ENCODE assay signal across 1 cellular context in the genomic region with DNA sequence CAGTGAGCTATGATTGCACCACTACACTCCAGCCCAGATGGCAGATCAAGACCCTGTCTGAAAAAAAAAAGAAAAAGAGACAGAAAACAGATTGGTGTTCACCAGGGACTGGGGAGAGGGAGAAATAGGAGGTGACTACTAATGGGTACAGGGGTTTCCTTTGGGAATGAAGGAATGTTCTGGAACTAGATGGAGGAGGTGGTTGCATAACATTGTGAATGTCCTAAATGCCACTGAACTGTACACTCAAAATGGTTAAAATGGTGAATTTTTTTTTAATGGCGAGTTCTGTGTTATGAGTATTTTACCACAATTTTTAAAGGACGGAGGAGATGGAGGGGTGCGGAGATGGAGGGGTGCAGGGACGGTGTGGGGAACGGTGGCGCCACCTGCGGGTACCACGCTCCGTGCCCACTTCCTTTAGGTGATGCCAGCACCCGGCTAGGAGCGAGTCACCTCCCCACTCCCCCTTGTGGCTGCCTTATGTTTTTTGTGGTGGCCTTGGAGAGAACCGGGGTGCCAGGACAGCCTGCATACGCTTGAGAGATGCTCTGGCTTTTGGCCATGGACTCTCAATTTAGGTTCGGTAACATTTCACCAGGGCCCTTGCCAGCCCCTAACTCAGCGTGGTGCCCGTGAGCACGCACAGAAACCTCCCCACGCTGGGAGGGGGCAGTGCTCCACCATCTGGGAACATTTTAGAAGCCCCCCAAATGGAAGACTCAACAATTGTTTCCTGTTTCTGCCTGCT.
TF ChIP-seq lines count a peak whose summit lies in the region.

No MANE protein-coding gene starts in this region.

TF ChIP-seq in GM12878, 131 proteins besides CTCF, POLR2A, EP300 and RAD21 (continued from another document):
- TF ChIP-seq, protein P1, sequence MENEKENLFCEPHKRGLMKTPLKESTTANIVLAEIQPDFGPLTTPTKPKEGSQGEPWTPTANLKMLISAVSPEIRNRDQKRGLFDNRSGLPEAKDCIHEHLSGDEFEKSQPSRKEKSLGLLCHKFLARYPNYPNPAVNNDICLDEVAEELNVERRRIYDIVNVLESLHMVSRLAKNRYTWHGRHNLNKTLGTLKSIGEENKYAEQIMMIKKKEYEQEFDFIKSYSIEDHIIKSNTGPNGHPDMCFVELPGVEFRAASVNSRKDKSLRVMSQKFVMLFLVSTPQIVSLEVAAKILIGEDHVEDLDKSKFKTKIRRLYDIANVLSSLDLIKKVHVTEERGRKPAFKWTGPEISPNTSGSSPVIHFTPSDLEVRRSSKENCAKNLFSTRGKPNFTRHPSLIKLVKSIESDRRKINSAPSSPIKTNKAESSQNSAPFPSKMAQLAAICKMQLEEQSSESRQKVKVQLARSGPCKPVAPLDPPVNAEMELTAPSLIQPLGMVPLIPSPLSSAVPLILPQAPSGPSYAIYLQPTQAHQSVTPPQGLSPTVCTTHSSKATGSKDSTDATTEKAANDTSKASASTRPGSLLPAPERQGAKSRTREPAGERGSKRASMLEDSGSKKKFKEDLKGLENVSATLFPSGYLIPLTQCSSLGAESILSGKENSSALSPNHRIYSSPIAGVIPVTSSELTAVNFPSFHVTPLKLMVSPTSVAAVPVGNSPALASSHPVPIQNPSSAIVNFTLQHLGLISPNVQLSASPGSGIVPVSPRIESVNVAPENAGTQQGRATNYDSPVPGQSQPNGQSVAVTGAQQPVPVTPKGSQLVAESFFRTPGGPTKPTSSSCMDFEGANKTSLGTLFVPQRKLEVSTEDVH (IDR thresholded peaks at IDR 0.05; ENCODE audit: low read depth, partially characterized antibody), result no peak
- TF ChIP-seq SMARCA5 (IDR thresholded peaks at IDR 0.05), result peak; percentile 65; the same call in 1 of the 2 replicates
- TF ChIP-seq IKZF2 (IDR thresholded peaks at IDR 0.05), result peak; percentile 19 to 44; a peak in 3 of 4 replicates
- no peak for TF ChIP-seq RBBP5 (conservative IDR thresholded peaks at IDR 0.05)
- TF ChIP-seq RCOR1 (conservative IDR thresholded peaks at IDR 0.05; ENCODE audit: low read depth, low read length), result 0 out of 2 replicates have a peak, but pooled peaks have one; percentile 33
- TF ChIP-seq SMAD1 (IDR thresholded peaks at IDR 0.05; ENCODE audit: low read depth, partially characterized antibody), result no peak
- no peak for TF ChIP-seq JUND (IDR thresholded peaks at IDR 0.05; ENCODE audit: low read depth, low read length)
- peak; percentile 64 for TF ChIP-seq GATAD2B (conservative IDR thresholded peaks at IDR 0.05; ENCODE audit: low read depth)
- TF ChIP-seq, protein P2, sequence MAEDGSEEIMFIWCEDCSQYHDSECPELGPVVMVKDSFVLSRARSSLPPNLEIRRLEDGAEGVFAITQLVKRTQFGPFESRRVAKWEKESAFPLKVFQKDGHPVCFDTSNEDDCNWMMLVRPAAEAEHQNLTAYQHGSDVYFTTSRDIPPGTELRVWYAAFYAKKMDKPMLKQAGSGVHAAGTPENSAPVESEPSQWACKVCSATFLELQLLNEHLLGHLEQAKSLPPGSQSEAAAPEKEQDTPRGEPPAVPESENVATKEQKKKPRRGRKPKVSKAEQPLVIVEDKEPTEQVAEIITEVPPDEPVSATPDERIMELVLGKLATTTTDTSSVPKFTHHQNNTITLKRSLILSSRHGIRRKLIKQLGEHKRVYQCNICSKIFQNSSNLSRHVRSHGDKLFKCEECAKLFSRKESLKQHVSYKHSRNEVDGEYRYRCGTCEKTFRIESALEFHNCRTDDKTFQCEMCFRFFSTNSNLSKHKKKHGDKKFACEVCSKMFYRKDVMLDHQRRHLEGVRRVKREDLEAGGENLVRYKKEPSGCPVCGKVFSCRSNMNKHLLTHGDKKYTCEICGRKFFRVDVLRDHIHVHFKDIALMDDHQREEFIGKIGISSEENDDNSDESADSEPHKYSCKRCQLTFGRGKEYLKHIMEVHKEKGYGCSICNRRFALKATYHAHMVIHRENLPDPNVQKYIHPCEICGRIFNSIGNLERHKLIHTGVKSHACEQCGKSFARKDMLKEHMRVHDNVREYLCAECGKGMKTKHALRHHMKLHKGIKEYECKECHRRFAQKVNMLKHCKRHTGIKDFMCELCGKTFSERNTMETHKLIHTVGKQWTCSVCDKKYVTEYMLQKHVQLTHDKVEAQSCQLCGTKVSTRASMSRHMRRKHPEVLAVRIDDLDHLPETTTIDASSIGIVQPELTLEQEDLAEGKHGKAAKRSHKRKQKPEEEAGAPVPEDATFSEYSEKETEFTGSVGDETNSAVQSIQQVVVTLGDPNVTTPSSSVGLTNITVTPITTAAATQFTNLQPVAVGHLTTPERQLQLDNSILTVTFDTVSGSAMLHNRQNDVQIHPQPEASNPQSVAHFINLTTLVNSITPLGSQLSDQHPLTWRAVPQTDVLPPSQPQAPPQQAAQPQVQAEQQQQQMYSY (CRISPR knock-in tag; IDR thresholded peaks at IDR 0.05), result no peak
- peak; percentile 61 for TF ChIP-seq IKZF1 (conservative IDR thresholded peaks at IDR 0.05)
- TF ChIP-seq, protein P3, sequence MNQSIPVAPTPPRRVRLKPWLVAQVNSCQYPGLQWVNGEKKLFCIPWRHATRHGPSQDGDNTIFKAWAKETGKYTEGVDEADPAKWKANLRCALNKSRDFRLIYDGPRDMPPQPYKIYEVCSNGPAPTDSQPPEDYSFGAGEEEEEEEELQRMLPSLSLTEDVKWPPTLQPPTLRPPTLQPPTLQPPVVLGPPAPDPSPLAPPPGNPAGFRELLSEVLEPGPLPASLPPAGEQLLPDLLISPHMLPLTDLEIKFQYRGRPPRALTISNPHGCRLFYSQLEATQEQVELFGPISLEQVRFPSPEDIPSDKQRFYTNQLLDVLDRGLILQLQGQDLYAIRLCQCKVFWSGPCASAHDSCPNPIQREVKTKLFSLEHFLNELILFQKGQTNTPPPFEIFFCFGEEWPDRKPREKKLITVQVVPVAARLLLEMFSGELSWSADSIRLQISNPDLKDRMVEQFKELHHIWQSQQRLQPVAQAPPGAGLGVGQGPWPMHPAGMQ (IDR thresholded peaks at IDR 0.05; ENCODE audit: borderline replicate concordance), result no peak
- TF ChIP-seq MTA2 (IDR thresholded peaks at IDR 0.05; ENCODE audit: low read depth), result no peak
- TF ChIP-seq PAX5 (IDR thresholded peaks at IDR 0.05; ENCODE audit: borderline replicate concordance, low read depth, low read length), result no peak
- 0 out of 2 replicates have a peak, but pooled peaks have one; percentile 28 for TF ChIP-seq IRF4 (IDR thresholded peaks at IDR 0.05; ENCODE audit: low read depth, low read length)
- no peak for TF ChIP-seq CHD4 (IDR thresholded peaks at IDR 0.05)
- TF ChIP-seq TCF3 (IDR thresholded peaks at IDR 0.05; ENCODE audit: borderline replicate concordance, insufficient read depth, low read depth, low read length), result no peak
- TF ChIP-seq, protein P4, sequence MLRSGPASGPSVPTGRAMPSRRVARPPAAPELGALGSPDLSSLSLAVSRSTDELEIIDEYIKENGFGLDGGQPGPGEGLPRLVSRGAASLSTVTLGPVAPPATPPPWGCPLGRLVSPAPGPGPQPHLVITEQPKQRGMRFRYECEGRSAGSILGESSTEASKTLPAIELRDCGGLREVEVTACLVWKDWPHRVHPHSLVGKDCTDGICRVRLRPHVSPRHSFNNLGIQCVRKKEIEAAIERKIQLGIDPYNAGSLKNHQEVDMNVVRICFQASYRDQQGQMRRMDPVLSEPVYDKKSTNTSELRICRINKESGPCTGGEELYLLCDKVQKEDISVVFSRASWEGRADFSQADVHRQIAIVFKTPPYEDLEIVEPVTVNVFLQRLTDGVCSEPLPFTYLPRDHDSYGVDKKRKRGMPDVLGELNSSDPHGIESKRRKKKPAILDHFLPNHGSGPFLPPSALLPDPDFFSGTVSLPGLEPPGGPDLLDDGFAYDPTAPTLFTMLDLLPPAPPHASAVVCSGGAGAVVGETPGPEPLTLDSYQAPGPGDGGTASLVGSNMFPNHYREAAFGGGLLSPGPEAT (IDR thresholded peaks at IDR 0.05; ENCODE audit: low read depth), result no peak
- TF ChIP-seq, protein P5, sequence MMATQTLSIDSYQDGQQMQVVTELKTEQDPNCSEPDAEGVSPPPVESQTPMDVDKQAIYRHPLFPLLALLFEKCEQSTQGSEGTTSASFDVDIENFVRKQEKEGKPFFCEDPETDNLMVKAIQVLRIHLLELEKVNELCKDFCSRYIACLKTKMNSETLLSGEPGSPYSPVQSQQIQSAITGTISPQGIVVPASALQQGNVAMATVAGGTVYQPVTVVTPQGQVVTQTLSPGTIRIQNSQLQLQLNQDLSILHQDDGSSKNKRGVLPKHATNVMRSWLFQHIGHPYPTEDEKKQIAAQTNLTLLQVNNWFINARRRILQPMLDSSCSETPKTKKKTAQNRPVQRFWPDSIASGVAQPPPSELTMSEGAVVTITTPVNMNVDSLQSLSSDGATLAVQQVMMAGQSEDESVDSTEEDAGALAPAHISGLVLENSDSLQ (IDR thresholded peaks at IDR 0.05), result no peak
- no peak for TF ChIP-seq TCF12 (IDR thresholded peaks at IDR 0.05; ENCODE audit: low read depth, low read length)
